ENCODE assay signal across 27 cellular contexts in the genomic region with DNA sequence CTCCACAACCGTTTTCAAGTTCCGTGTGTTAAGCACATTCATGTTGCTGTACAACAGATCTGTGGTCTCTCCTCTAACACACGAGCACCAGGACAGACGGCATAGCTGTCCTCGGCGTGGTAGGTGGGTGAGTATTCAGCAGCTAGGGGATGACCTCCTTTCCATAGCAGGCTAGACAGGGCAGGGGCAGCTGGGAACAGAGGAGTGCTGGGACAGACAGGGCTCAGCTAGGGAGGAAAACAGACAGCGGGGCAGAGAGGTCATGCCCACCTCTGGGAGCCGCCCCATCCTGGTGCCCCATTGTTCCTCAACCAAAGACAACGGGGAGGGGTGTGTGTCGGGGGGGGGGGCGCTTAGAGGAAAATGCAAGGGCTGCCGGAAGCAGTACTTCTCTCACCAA.
"Had no signal": no experiment of that assay in that cellular context is flagged by ENCODE, and none has a peak within 500 bp of the region (broad histone marks: within the 10 kb centered on the region; RNA-seq: fewer than 3 reads in every experiment).

No MANE protein-coding gene starts in this region.

- H3K4me1 ChIP-seq: gastrocnemius medialis, heart left ventricle, left lung, neural progenitor cell, prostate gland, right atrium auricular region had no signal

- FAIRE-seq: colon, islet of Langerhans had no signal

- DNase-seq: effector CD8-positive, alpha-beta T cell; endodermal cell; foreskin fibroblast; gastrocnemius medialis; heart left ventricle; left cardiac atrium; left lung; mesenchymal stem cell; mucosa of descending colon; naive thymus-derived CD4-positive, alpha-beta T cell; stimulated activated CD4-positive, alpha-beta T cell treated with anti-CD3 and anti-CD28 coated beads, Interleukin-12 subunit alpha, Interleukin-12 subunit beta, amount 100 ng/mL, for 4 hours; stimulated activated CD4-positive, alpha-beta T cell treated with anti-CD3 and anti-CD28 coated beads, Interleukin-1b, Interleukin-23, amount 100 ng/mL, for 48 hours; stimulated activated CD4-positive, alpha-beta T cell treated with anti-CD3 and anti-CD28 coated beads, Interleukin-4, amount 100 ng/mL, for 1 hour; stimulated activated CD8-positive, alpha-beta memory T cell treated with anti-CD3 and anti-CD28 coated beads, Interleukin-4, amount 100 ng/mL, for 48 hours; stimulated activated naive CD4-positive, alpha-beta T cell treated with Interleukin-2 at 50 U/mL for 16 hours had no signal

- H3K36me3 Mint-ChIP-seq: mesothelial cell of epicardium; naive thymus-derived CD4-positive, alpha-beta T cell had no signal

- H3K27ac Mint-ChIP-seq: dendritic cell treated with granulocyte-macrophage colony-stimulating factor and Interleukin-4, amounts not matched to agents 40 ng/mL and 50 ng/mL, for 4 days; endodermal cell; mesothelial cell of epicardium; naive thymus-derived CD4-positive, alpha-beta T cell; nephron; neural progenitor cell had no signal

- H3K36me3 ChIP-seq: gastrocnemius medialis, heart left ventricle, left lung, neural progenitor cell, prostate gland, right atrium auricular region, thyroid gland had no signal

- H3K79me2 ChIP-seq: hepatocyte had no signal

- H3K27me3 ChIP-seq: hepatocyte, neural progenitor cell, right atrium auricular region, thyroid gland had no signal

- H2AFZ ChIP-seq: hepatocyte, neural progenitor cell had no signal

- H3K9me3 Mint-ChIP-seq: dendritic cell treated with granulocyte-macrophage colony-stimulating factor and Interleukin-4, amounts not matched to agents 40 ng/mL and 50 ng/mL, for 4 days; endodermal cell had no signal

- H3K9me3 ChIP-seq: gastrocnemius medialis, heart left ventricle, left lung, mucosa of descending colon, prostate gland, right atrium auricular region, thyroid gland had no signal

- H3K4me3 ChIP-seq: gastrocnemius medialis, heart left ventricle, hepatocyte, left lung, mucosa of descending colon, neural progenitor cell, prostate gland, right atrium auricular region, smooth muscle cell, thyroid gland had no signal

- H3K9ac ChIP-seq: neural progenitor cell had no signal

- ATAC-seq: gastrocnemius medialis; heart left ventricle; left cardiac atrium; mucosa of descending colon; naive thymus-derived CD4-positive, alpha-beta T cell; sciatic nerve had no signal

- H3K27ac ChIP-seq: gastrocnemius medialis, heart left ventricle, hepatocyte, left lung, neural progenitor cell, right atrium auricular region, thyroid gland had no signal

- H3K4me2 ChIP-seq: hepatocyte, neural progenitor cell, smooth muscle cell had no signal
